8 cellular contexts compared by ENCODE assay signal in the genomic region with DNA sequence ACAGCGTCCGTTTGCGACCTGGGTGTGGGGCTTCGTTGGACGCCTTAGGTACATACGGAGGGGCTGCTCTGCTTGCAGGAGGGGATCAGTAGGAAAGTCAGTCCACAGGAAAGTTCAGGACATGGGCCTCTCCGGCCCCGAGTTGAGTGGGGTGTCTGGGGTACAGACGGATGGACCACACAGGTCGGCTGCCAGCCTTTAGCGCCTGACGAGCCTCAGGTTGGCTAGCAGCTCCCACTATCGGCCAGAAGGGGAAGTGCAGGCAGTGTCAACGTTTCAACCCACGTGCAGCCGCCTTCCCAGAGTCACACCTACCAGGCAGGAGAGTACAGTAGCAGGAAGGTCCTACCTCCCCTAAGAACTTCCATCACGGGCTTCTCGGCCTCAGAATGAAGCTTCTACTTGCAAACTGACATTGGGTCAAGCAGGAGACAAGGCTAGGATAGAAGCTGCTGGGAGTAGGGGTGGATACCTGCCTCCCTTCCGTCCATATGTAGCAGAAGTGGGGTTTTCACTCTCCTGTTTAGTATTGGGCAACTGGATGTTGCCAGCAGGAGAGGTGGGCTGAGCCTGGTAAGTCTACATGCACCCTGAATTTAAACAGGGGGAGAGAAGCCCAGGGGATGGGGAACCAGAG. TPM values are rescaled to one million over a fixed set of nuclear protein-coding genes. Genes with fewer than 3 reads are reported as not detected.
DNase-seq lines count a peak whose midpoint lies in the region; ATAC-seq, FAIRE-seq and TF ChIP-seq lines count a peak whose summit lies in the region.

No MANE protein-coding gene starts in this region.

- peak; percentile 57 for ATAC-seq in HG03045 (IDR thresholded peaks at IDR 0.05; ENCODE audit: unreplicated experiment)

- H3K4me3 ChIP-seq in endothelial cell of umbilical vein (replicated peaks in 1 of 3; ENCODE audit: insufficient read depth in 1 of 3, low read depth in 1 of 3, low read length in 3 of 3) = no peak overlapping the region

- H3K36me3 ChIP-seq in endothelial cell of umbilical vein (ENCODE audit: control insufficient read depth in 2 of 2, extremely low read depth in 1 of 2, insufficient read depth in 2 of 2, low read length in 2 of 2) = no peaks in the 10 kb centered on the region

- CTCF ChIA-PET in endothelial cell of umbilical vein (lab: Charles Lee) = interaction anchor here (0.6 to 14.0 kb wide), 31 partner anchors 8 to 654 kb away, joined by 3 to 455 read pairs (median 4); a partner anchor contains a TSS

- H3K4me2 ChIP-seq in endothelial cell of umbilical vein (ENCODE audit: insufficient read depth, low read length) = no peak overlapping the region

- POLR2A ChIA-PET in endothelial cell of umbilical vein (lab: Charles Lee) = interaction anchor here (0.6 kb wide), 1 partner anchor 183 kb away, joined by 3 read pairs; no protein-coding TSS in a partner anchor

- H3K79me2 ChIP-seq in endothelial cell of umbilical vein (ENCODE audit: control insufficient read depth, insufficient read depth, low read length) = peaks cover 3% of the 10 kb centered on the region

- H3K9me3 ChIP-seq in endothelial cell of umbilical vein (replicated peaks; ENCODE audit: control insufficient read depth, insufficient read depth, low read length) = no peaks in the 10 kb centered on the region

- peak; percentile 86 for FAIRE-seq in endothelial cell of umbilical vein (lab: Jason Lieb, UNC)

- peaks cover 10% of the 10 kb centered on the region for H3K4me1 ChIP-seq in endothelial cell of umbilical vein (ENCODE audit: control insufficient read depth, extremely low read depth, insufficient read depth, low read length)

- peak overlapping the region; percentile 78 for H2AFZ ChIP-seq in endothelial cell of umbilical vein (ENCODE audit: low read depth, low read length)

- H3K27me3 ChIP-seq in endothelial cell of umbilical vein (ENCODE audit: control insufficient read depth in 2 of 2, insufficient read depth in 2 of 2, low read length in 2 of 2) = no peaks in the 10 kb centered on the region

- intact Hi-C loops in endothelial cell of umbilical vein (cut with micrococcal nuclease) = loop anchor here (1.0 to 10.0 kb wide), 6 partner anchors 71 to 516 kb away; a partner anchor contains a TSS

- peak; percentile 93 to 100 for TF ChIP-seq CTCF in endothelial cell of umbilical vein (IDR thresholded peaks at IDR 0.05; ENCODE audit: extremely low read depth in 1 of 2, insufficient read depth in 1 of 2, low read depth in 1 of 2, low read length in 2 of 2)

- H3K9ac ChIP-seq in endothelial cell of umbilical vein (replicated peaks; ENCODE audit: extremely low read depth, insufficient read depth, low read length) = no peak overlapping the region

- TF ChIP-seq POLR2A in endothelial cell of umbilical vein (IDR thresholded peaks at IDR 0.05; ENCODE audit: low read depth, low read length) = no peak

- no peak overlapping the region for H3K27ac ChIP-seq in endothelial cell of umbilical vein (ENCODE audit: insufficient read depth, low read depth, low read length)

- dilution Hi-C loops in endothelial cell of umbilical vein (cut with MboI; ENCODE audit: extremely low pct_ligation_motif_present, low sequenced_read_pairs) = no loop called here

- no peaks in the 10 kb centered on the region for H4K20me1 ChIP-seq in endothelial cell of umbilical vein (replicated peaks; ENCODE audit: control insufficient read depth, extremely low read depth, insufficient read depth, low read length)

- peak; percentile 17 to 19 for DNase-seq in SHP77 (lab: John Stamatoyannopoulos, UW)
- DNase-seq in SHP77 treated with DMSO at 0.1 percent for 48 hours (lab: John Stamatoyannopoulos, UW) = no peak
- DNase-seq in NCI-H460 (ENCODE audit: extremely low read depth, low read depth) = peak; percentile 49
- DNase-seq in activated CD8-positive, alpha-beta memory T cell treated with anti-CD3 and anti-CD28 coated beads for 24 hours = peak; percentile 88
- DNase-seq in endothelial cell of umbilical vein (ENCODE audit: low read depth, low spot score) = peak; percentile 71
- DNase-seq in mucosa of gallbladder (ENCODE audit: low spot score) = peak; percentile 73
- peak; percentile 54 to 55 for DNase-seq in stimulated activated CD8-positive, alpha-beta memory T cell treated with anti-CD3 and anti-CD28 coated beads, Interleukin-7, amount 100 ng/mL, for 4 hours (ENCODE audit: low read depth in 2 of 2)

- no peaks in the 10 kb centered on the region for H3K9me1 ChIP-seq in endothelial cell of umbilical vein (replicated peaks; ENCODE audit: control insufficient read depth, extremely low read depth, insufficient read depth, low read length)

- BruUV-seq in endothelial cell of umbilical vein (replicated peaks; lab: Mats Ljungman, UMichigan) = no TSS peak

TF ChIP-seq in endothelial cell of umbilical vein, 7 proteins besides CTCF, POLR2A, EP300 and RAD21:
- TF ChIP-seq, protein P1, sequence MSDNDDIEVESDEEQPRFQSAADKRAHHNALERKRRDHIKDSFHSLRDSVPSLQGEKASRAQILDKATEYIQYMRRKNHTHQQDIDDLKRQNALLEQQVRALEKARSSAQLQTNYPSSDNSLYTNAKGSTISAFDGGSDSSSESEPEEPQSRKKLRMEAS (IDR thresholded peaks at IDR 0.05; ENCODE audit: insufficient read depth, insufficient read length) = peak; percentile 92
- TF ChIP-seq EZH2 (IDR thresholded peaks at IDR 0.05; ENCODE audit: borderline replicate concordance, low read depth, low read length, severe bottlenecking) = no peak
- no peak for TF ChIP-seq JUN (IDR thresholded peaks at IDR 0.05; ENCODE audit: borderline replicate concordance, insufficient read depth, insufficient read length, low read depth)
- TF ChIP-seq GATA2 (IDR thresholded peaks at IDR 0.05; ENCODE audit: insufficient read depth, insufficient read length, low read depth, low read length) = no peak
- TF ChIP-seq FOS (IDR thresholded peaks at IDR 0.05; ENCODE audit: borderline replicate concordance, insufficient read depth, low read length) = no peak
- TF ChIP-seq MYC (IDR thresholded peaks at IDR 0.05; ENCODE audit: low read depth, low read length) = peak; percentile 67
- TF ChIP-seq POLR2AphosphoS5 (IDR thresholded peaks at IDR 0.05; ENCODE audit: insufficient read depth, low read depth, low read length) = no peak

RNA-seq across cellular contexts. Expression of a gene that starts 1.8 kb away (rescaled TPM):
- total RNA-seq in NCI-H460 (2014; rRNA removed; shearing (Covaris generic)) = 0.06 and 0.10 TPM in 2 replicates
- polyA plus RNA-seq in NCI-H460 (2014; cell fraction: nucleus; rRNA removed) = 0.10 and 0.20 TPM in 2 replicates
- total RNA-seq in endothelial cell of umbilical vein (13.1 and 20.0 TPM in 2 replicates), mucosa of gallbladder (0.20 TPM)
- polyA plus RNA-seq in endothelial cell of umbilical vein = 2.7 and 3.1 TPM in 2 replicates
- 2.8 and 2.9 TPM in 2 replicates for polyA plus RNA-seq in endothelial cell of umbilical vein (2011; cell fraction: cytosol; rRNA removed)
- polyA plus RNA-seq in endothelial cell of umbilical vein (2011; cell fraction: nucleus; rRNA removed) = 7.5 and 8.2 TPM in 2 replicates
- polyA plus RNA-seq in endothelial cell of umbilical vein (2012) = 4.6 and 6.6 TPM in 2 replicates
- 11.1 and 11.9 TPM in 2 replicates for polyA minus RNA-seq in endothelial cell of umbilical vein
- polyA minus RNA-seq in endothelial cell of umbilical vein (2011; cell fraction: cytosol; rRNA and poly(A)+ RNA removed) = not detected
- 7.8 and 10.1 TPM in 2 replicates for polyA minus RNA-seq in endothelial cell of umbilical vein (2011; cell fraction: nucleus; rRNA and poly(A)+ RNA removed)

Comparison
In these comparisons a context has a peak if more than half of its experiments do, and no peak if none do; other contexts are left out.
1. RNA of a gene that starts 1.8 kb away (total RNA-seq): 13.1 to 20.0 TPM in endothelial cell of umbilical vein; 0.20 TPM in mucosa of gallbladder (single experiment) and 0.06 to 0.10 TPM in NCI-H460; every median in the first group is over 10 times any median in the second.